In the genomic region with DNA sequence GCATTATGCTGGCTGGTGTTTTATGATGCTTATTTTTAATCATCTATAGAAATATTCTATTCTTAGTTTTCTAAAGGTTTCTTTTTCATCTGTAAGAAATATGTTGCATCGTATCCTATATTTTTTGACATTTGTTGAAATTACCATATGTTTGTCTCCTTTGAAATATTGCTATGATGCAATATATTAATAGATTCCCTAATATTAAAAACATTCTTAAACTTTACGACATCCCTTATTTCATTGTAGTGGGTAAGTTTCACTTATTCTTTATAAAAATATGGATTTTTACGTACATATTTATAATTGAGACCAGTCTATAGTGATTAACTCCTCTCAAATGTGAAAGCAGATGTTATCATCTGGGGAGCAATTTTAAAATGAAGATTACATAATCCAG, we compare ENCODE assay signal across 34 cellular contexts.
DNase-seq lines count a peak whose midpoint lies in the region; ATAC-seq, FAIRE-seq and TF ChIP-seq lines count a peak whose summit lies in the region.
"Had no signal": no experiment of that assay in that cellular context is flagged by ENCODE, and none has a peak within 500 bp of the region (broad histone marks: within the 10 kb centered on the region; RNA-seq: fewer than 3 reads in every experiment).

No MANE protein-coding gene starts in this region.

- H3K4me1 ChIP-seq in HepG2 (ENCODE audit: insufficient read depth, low read length) = no peaks in the 10 kb centered on the region
- H3K4me1 ChIP-seq in right lobe of liver = no peaks in the 10 kb centered on the region
- H3K4me1 ChIP-seq in IMR-90 (ENCODE audit: control insufficient read depth, insufficient read depth, low read length) = peaks cover 12% of the 10 kb centered on the region
- H3K4me1 ChIP-seq in K562 (replicated peaks in 1 of 2; ENCODE audit: control insufficient read depth in 2 of 2, insufficient read depth in 2 of 2, low read length in 2 of 2) = no peaks in the 10 kb centered on the region; a peak in 1 of 5 replicates
- H3K4me1 ChIP-seq: BE2C; BLaER1; BLaER1 treated with 17β-estradiol and CSF1 and Interleukin-3, amounts not matched to agents 10 nM and 100 nM; Caco-2 had no signal

- peaks cover 3 to 5% of the 10 kb centered on the region in 2 donors for H3K36me3 Mint-ChIP-seq in CD14-positive monocyte
- H3K36me3 Mint-ChIP-seq: CD4-positive, alpha-beta memory T cell; CD4-positive, CD25-positive, alpha-beta regulatory T cell; CD8-positive, alpha-beta memory T cell; CD8-positive, alpha-beta T cell had no signal

- H3K9me3 ChIP-seq in HepG2 (ENCODE audit: low read length) (no peaks in the 10 kb centered on the region), right lobe of liver (no peaks in the 10 kb centered on the region), IMR-90 (ENCODE audit: control insufficient read depth, insufficient read depth, low read length) (no peaks in the 10 kb centered on the region), K562 (replicated peaks; ENCODE audit: control insufficient read depth, insufficient read depth, low read depth, low read length) (no peaks in the 10 kb centered on the region)
- H3K9me3 ChIP-seq: A549; BE2C; BLaER1; BLaER1 treated with 17β-estradiol and CSF1 and Interleukin-3, amounts not matched to agents 10 nM and 100 nM; Caco-2 had no signal

- no peak overlapping the region for H3K23ac ChIP-seq in IMR-90 (ENCODE audit: low read depth, low read length)

- H2AK5ac ChIP-seq in IMR-90 (ENCODE audit: low read depth, low read length) = no peak overlapping the region

- H3K18ac ChIP-seq in IMR-90 (ENCODE audit: low read depth, low read length) = no peak overlapping the region

- FAIRE-seq in HepG2 (lab: Jason Lieb, UNC) (no peak), K562 (lab: Jason Lieb, UNC) (no peak)
- FAIRE-seq: A204.1, A549, D721Med had no signal

- H3K4me2 ChIP-seq in HepG2 (ENCODE audit: low read depth, low read length) (no peak overlapping the region), IMR-90 (ENCODE audit: low read depth, low read length) (no peak overlapping the region), K562 (ENCODE audit: insufficient read depth, low read length) (no peak overlapping the region)
- H3K4me2 ChIP-seq: A549; BLaER1; BLaER1 treated with 17β-estradiol and CSF1 and Interleukin-3, amounts not matched to agents 10 nM and 100 nM had no signal

- H2BK120ac ChIP-seq in IMR-90 (ENCODE audit: low read depth, low read length) = no peak overlapping the region

- WGBS in HepG2 (ENCODE audit: low lambda C conversion rate) = 21% methylated on average over 3 of the region's 3 CpGs
- 86% methylated on average over 3 of the region's 3 CpGs for WGBS in right lobe of liver (ENCODE audit: insufficient coverage, low coverage, low lambda C conversion rate, missing lambda C conversion rate)
- no CpG with 5 or more reads among the region's 3 CpGs for WGBS in IMR-90 (ENCODE audit: extremely low coverage in 2 of 2, insufficient read length in 1 of 2), 2 experiments
- WGBS in K562 (ENCODE audit: insufficient coverage, low coverage, missing lambda C conversion rate) = 9% methylated on average over 3 of the region's 3 CpGs

- dilution Hi-C loops in IMR-90 (cut with HindIII; ENCODE audit: low sequenced_read_pairs, unreplicated experiment) = no loop called here

- H3K27me3 ChIP-seq in HepG2 (ENCODE audit: control insufficient read depth in 1 of 2, insufficient read depth in 2 of 2, low read length in 2 of 2) (no peaks in the 10 kb centered on the region), right lobe of liver (no peaks in the 10 kb centered on the region), IMR-90 (ENCODE audit: control insufficient read depth, insufficient read depth, low read length) (no peaks in the 10 kb centered on the region), K562 (ENCODE audit: control insufficient read depth in 2 of 2, insufficient read depth in 2 of 2, low read length in 2 of 2) (no peaks in the 10 kb centered on the region)
- H3K27me3 ChIP-seq: BE2C; BLaER1; BLaER1 treated with 17β-estradiol and CSF1 and Interleukin-3, amounts not matched to agents 10 nM and 100 nM had no signal

- H3K14ac ChIP-seq in IMR-90 (replicated peaks; ENCODE audit: low read depth, low read length) = no peak overlapping the region

- H3K27ac ChIP-seq in HepG2 (ENCODE audit: extremely low read length, insufficient read depth, low read length) = no peak overlapping the region
- no peak overlapping the region for H3K27ac ChIP-seq in right lobe of liver
- no peak overlapping the region for H3K27ac ChIP-seq in IMR-90 (ENCODE audit: insufficient read depth, low read length)
- H3K27ac ChIP-seq in K562 (ENCODE audit: extremely low read depth, low read depth, low read length) = no peak overlapping the region
- H3K27ac ChIP-seq: 22Rv1; A549; BLaER1; BLaER1 treated with 17β-estradiol and CSF1 and Interleukin-3, amounts not matched to agents 10 nM and 100 nM; C4-2B had no signal

- no peak overlapping the region for H2BK5ac ChIP-seq in IMR-90 (ENCODE audit: low read depth, low read length, poor library complexity, severe bottlenecking)

- H4K20me1 ChIP-seq in HepG2 (ENCODE audit: insufficient read depth, low read length) (no peaks in the 10 kb centered on the region), IMR-90 (ENCODE audit: insufficient read depth, low read length) (no peaks in the 10 kb centered on the region), K562 (replicated peaks; ENCODE audit: control insufficient read depth, insufficient read depth, low read length) (no peaks in the 10 kb centered on the region)
- H4K20me1 ChIP-seq: BLaER1; BLaER1 treated with 17β-estradiol and CSF1 and Interleukin-3, amounts not matched to agents 10 nM and 100 nM had no signal

- H3K79me1 ChIP-seq in IMR-90 (ENCODE audit: low read depth in 1 of 2, low read length in 2 of 2) = no peaks in the 10 kb centered on the region

- H3K9me3 Mint-ChIP-seq in CD14-positive monocyte = peaks cover 0 to 1% (median 0%) of the 10 kb centered on the region in 7 donors
- H3K9me3 Mint-ChIP-seq: CD4-positive, alpha-beta memory T cell; CD4-positive, alpha-beta T cell; CD4-positive, CD25-positive, alpha-beta regulatory T cell; CD8-positive, alpha-beta memory T cell; CD8-positive, alpha-beta T cell had no signal

- H3K79me2 ChIP-seq in HepG2 (ENCODE audit: insufficient read depth, low read length) (no peaks in the 10 kb centered on the region), K562 (ENCODE audit: control insufficient read depth, insufficient read depth, low read length) (no peaks in the 10 kb centered on the region)

- no TSS peak for BruUV-seq in HepG2 (replicated peaks; lab: Mats Ljungman, UMichigan)
- no TSS peak for BruUV-seq in IMR-90 (replicated peaks; lab: Mats Ljungman, UMichigan)
- no TSS peak for BruUV-seq in K562 (replicated peaks; lab: Mats Ljungman, UMichigan)

- intact Hi-C loops in HepG2 (cut with micrococcal nuclease; ENCODE audit: unreplicated experiment) = loop anchor here (10.0 kb wide), 1 partner anchor 255 kb away; the partner anchor contains the start of gene DUSP10
- intact Hi-C loops in right lobe of liver (cut with DNase I) = no loop called here
- intact Hi-C loops in IMR-90 (cut with micrococcal nuclease) = no loop called here
- intact Hi-C loops in K562 (cut with micrococcal nuclease) = loop anchor here (10.0 kb wide), 2 partner anchors 255 to 455 kb away; partner anchors contain the start of gene DUSP10
- intact Hi-C loops in CD14-positive monocyte (cut with micrococcal nuclease) = no loop called here

- TF ChIP-seq EP300 in HepG2 (IDR thresholded peaks at IDR 0.05; ENCODE audit: low read depth in 2 of 2, low read length in 2 of 2) = no peak
- no peak for TF ChIP-seq EP300 in HepG2 (CRISPR knock-in tag; IDR thresholded peaks at IDR 0.05; ENCODE audit: borderline replicate concordance)
- no peak for TF ChIP-seq EP300 in K562 (IDR thresholded peaks at IDR 0.05; ENCODE audit: low read length)

- H3K4me3 ChIP-seq in HepG2 (replicated peaks in 1 of 3; ENCODE audit: insufficient read depth in 1 of 3, low read depth in 2 of 3, low read length in 3 of 3) (no peak overlapping the region), right lobe of liver (no peak overlapping the region), IMR-90 (ENCODE audit: insufficient read depth, low read depth, low read length) (no peak overlapping the region), K562 (no peak overlapping the region)
- H3K4me3 ChIP-seq: A549; BLaER1; BLaER1 treated with 17β-estradiol and CSF1 and Interleukin-3, amounts not matched to agents 10 nM and 100 nM had no signal

- no peak overlapping the region for H3K9ac ChIP-seq in HepG2 (ENCODE audit: insufficient read depth, low read depth, low read length)
- no peak overlapping the region for H3K9ac ChIP-seq in IMR-90 (ENCODE audit: low read depth, low read length)
- H3K9ac ChIP-seq in K562 (ENCODE audit: insufficient read depth in 1 of 2, low read depth in 2 of 2, low read length in 2 of 2) = no peak overlapping the region
- H3K9ac ChIP-seq: BLaER1; BLaER1 treated with 17β-estradiol and CSF1 and Interleukin-3, amounts not matched to agents 10 nM and 100 nM had no signal

- in situ Hi-C loops in HepG2 (cut with HindIII; ENCODE audit: extremely low pct_ligation_motif_present, low pct_unique_long_range_greater_than_20kb) (no loop called here), IMR-90 (cut with MboI; ENCODE audit: low sequenced_read_pairs) (no loop called here), K562 (cut with MboI) (no loop called here)

- POLR2A ChIA-PET in HepG2 (lab: Yijun Ruan, JAX) (no interaction called here), IMR-90 (lab: Charles Lee; ENCODE audit: unreplicated experiment) (no interaction called here), K562 (lab: Yijun Ruan, JAX) (no interaction called here)

- H3K9me1 ChIP-seq in IMR-90 (ENCODE audit: insufficient read depth, low read length) (peaks cover 13% of the 10 kb centered on the region), K562 (ENCODE audit: control insufficient read depth, insufficient read depth, low read length) (no peaks in the 10 kb centered on the region)

- TF ChIP-seq CTCF in HepG2 (CRISPR knock-in tag; IDR thresholded peaks at IDR 0.05) (no peak), right lobe of liver (IDR thresholded peaks at IDR 0.05) (no peak), IMR-90 (conservative IDR thresholded peaks at IDR 0.05; ENCODE audit: low read depth, low read length) (no peak), K562 (IDR thresholded peaks at IDR 0.05 in 2 of 3, conservative IDR thresholded peaks at IDR 0.05 in 1 of 3; ENCODE audit: insufficient read depth in 2 of 3, low read depth in 1 of 3, low read length in 3 of 3) (no peak), CD14-positive monocyte (IDR thresholded peaks at IDR 0.05) (no peak)

- H4K5ac ChIP-seq in IMR-90 (ENCODE audit: low read depth, low read length) = no peak overlapping the region

- no peak overlapping the region for H3K4me3 Mint-ChIP-seq in CD14-positive monocyte
- H3K4me3 Mint-ChIP-seq: B cell; CD4-positive, alpha-beta memory T cell; CD4-positive, alpha-beta T cell; CD4-positive, CD25-positive, alpha-beta regulatory T cell; CD8-positive, alpha-beta memory T cell; CD8-positive, alpha-beta T cell had no signal

- no peak overlapping the region for H3K4ac ChIP-seq in IMR-90 (ENCODE audit: low read depth, low read length)

- H2AFZ ChIP-seq in HepG2 (ENCODE audit: low read length) = no peak overlapping the region
- no peak overlapping the region for H2AFZ ChIP-seq in IMR-90 (replicated peaks; ENCODE audit: low read length, poor library complexity)
- no peak overlapping the region for H2AFZ ChIP-seq in K562 (ENCODE audit: low read depth, low read length)

- CTCF ChIA-PET in HepG2 (lab: Yijun Ruan, JAX; ENCODE audit: low intra/inter-chr PET ratio, low total read pairs) (no interaction called here), IMR-90 (lab: Yijun Ruan, JAX) (no interaction called here), K562 (lab: Yijun Ruan, JAX; ENCODE audit: low intra/inter-chr PET ratio) (no interaction called here)

- H2BK20ac ChIP-seq in IMR-90 (ENCODE audit: low read depth, low read length) = no peak overlapping the region

- TF ChIP-seq POLR2A in HepG2 (IDR thresholded peaks at IDR 0.05; ENCODE audit: insufficient read depth in 1 of 2, low read depth in 2 of 2, low read length in 2 of 2) (no peak), right lobe of liver (IDR thresholded peaks at IDR 0.05) (no peak), IMR-90 (IDR thresholded peaks at IDR 0.05; ENCODE audit: low read depth, low read length) (no peak), K562 (conservative IDR thresholded peaks at IDR 0.05) (no peak)

- H2AK9ac ChIP-seq in IMR-90 (replicated peaks; ENCODE audit: low read depth, low read length, poor library complexity) = no peak overlapping the region

- H3K36me3 ChIP-seq in HepG2 (replicated peaks in 1 of 2; ENCODE audit: control insufficient read depth in 1 of 2, insufficient read depth in 2 of 2, low read length in 2 of 2) (no peaks in the 10 kb centered on the region), right lobe of liver (no peaks in the 10 kb centered on the region), IMR-90 (ENCODE audit: control insufficient read depth, insufficient read depth, low read length) (no peaks in the 10 kb centered on the region), K562 (ENCODE audit: control insufficient read depth, insufficient read depth, low read length) (no peaks in the 10 kb centered on the region)
- H3K36me3 ChIP-seq: BE2C; BLaER1; BLaER1 treated with 17β-estradiol and CSF1 and Interleukin-3, amounts not matched to agents 10 nM and 100 nM had no signal

- no peak for TF ChIP-seq RAD21 in HepG2 (CRISPR knock-in tag; IDR thresholded peaks at IDR 0.05)
- no peak for TF ChIP-seq RAD21 in IMR-90 (IDR thresholded peaks at IDR 0.05; ENCODE audit: low read length)
- no peak for TF ChIP-seq RAD21 in K562 (CRISPR knock-in tag; conservative IDR thresholded peaks at IDR 0.05 in 1 of 2, IDR thresholded peaks at IDR 0.05 in 1 of 2)

- H3K27ac Mint-ChIP-seq in CD14-positive monocyte = no peak overlapping the region
- H3K27ac Mint-ChIP-seq: B cell; CD4-positive, alpha-beta memory T cell; CD4-positive, alpha-beta T cell; CD4-positive, CD25-positive, alpha-beta regulatory T cell; CD8-positive, alpha-beta memory T cell; CD8-positive, alpha-beta T cell had no signal

- H3K27me3 Mint-ChIP-seq in CD14-positive monocyte (ENCODE audit: low read depth in 3 of 3) = no peaks in the 10 kb centered on the region
- H3K27me3 Mint-ChIP-seq: B cell; CD4-positive, alpha-beta memory T cell; CD4-positive, alpha-beta T cell had no signal

- peaks cover 1% of the 10 kb centered on the region for H3K4me1 Mint-ChIP-seq in CD14-positive monocyte
- H3K4me1 Mint-ChIP-seq: B cell; CD4-positive, alpha-beta memory T cell; CD4-positive, CD25-positive, alpha-beta regulatory T cell; CD8-positive, alpha-beta memory T cell had no signal

- no peak overlapping the region for H3K56ac ChIP-seq in IMR-90 (ENCODE audit: extremely low read depth, insufficient read depth, low read length)

- no peak overlapping the region for H4K8ac ChIP-seq in IMR-90 (ENCODE audit: low read depth in 2 of 2, low read length in 2 of 2)

- ATAC-seq in HepG2 = no peak
- ATAC-seq in right lobe of liver = no peak
- no peak for ATAC-seq in IMR-90 (ENCODE audit: low read depth)
- ATAC-seq in K562 = no peak
- ATAC-seq: A549; CD8-positive, alpha-beta T cell had no signal

- H2BK15ac ChIP-seq in IMR-90 (ENCODE audit: low read depth, low read length) = no peak overlapping the region

- DNase-seq in HepG2 (ENCODE audit: low spot score) (no peak), right lobe of liver (no peak), IMR-90 (no peak), K562 (ENCODE audit: extremely low read depth in 1 of 4, low spot score in 3 of 4) (no peak), CD14-positive monocyte (ENCODE audit: low spot score) (no peak), NCI-H526 treated with DMSO at 0.1 percent for 48 hours (lab: John Stamatoyannopoulos, UW) (no peak)
- DNase-seq: 8988T; ACHN; AML-193; BE2C; C1 segment of cervical spinal cord; Caco-2; Calu3; CD4-positive, alpha-beta memory T cell; CD4-positive, alpha-beta T cell; CD4-positive, CD25-positive, alpha-beta regulatory T cell; CD8-positive, alpha-beta memory T cell; CD8-positive, alpha-beta T cell; COR-L47; DMS 273 treated with DMSO at 0.1 percent for 48 hours; DMS153; DMS53; DMS79; DMS79 treated with DMSO at 0.1 percent for 48 hours; DND-41; EL had no signal

- no peak overlapping the region for H4K91ac ChIP-seq in IMR-90 (ENCODE audit: insufficient read depth, low read depth, low read length)

Comparison
In these comparisons a context has a peak if more than half of its experiments do, and no peak if none do; other contexts are left out.
1. intact Hi-C loops: an anchor here in HepG2 (10.0 kb wide) and K562 (10.0 kb wide); none called in right lobe of liver, IMR-90 and CD14-positive monocyte.
2. Of the 241 proteins assayed by ChIP-seq in both HepG2 and K562: peak only in HepG2: none; only in K562: CEBPG; in both: CEBPB; in neither: 237; mixed calls (peak in some experiments, not most) for 2.